In genomic region chr4:102535398-102536082, GRCh38 we compare ENCODE assay signal across 9 cellular contexts. TPM values are rescaled to one million over a fixed set of nuclear protein-coding genes. Genes with fewer than 3 reads are reported as not detected.
DNase-seq lines count a peak whose midpoint lies in the region; ATAC-seq and TF ChIP-seq lines count a peak whose summit lies in the region.
"Had no signal": no experiment of that assay in that cellular context is flagged by ENCODE, and none has a peak within 500 bp of the region (broad histone marks: within the 10 kb centered on the region; RNA-seq: fewer than 3 reads in every experiment).

No MANE protein-coding gene starts in this region.

- peaks cover 3% of the 10 kb centered on the region for H3K4me1 Mint-ChIP-seq in progenitor cell of endocrine pancreas (ENCODE audit: low read depth)

- H3K27ac Mint-ChIP-seq in progenitor cell of endocrine pancreas, result no peak overlapping the region

- no peak overlapping the region for H3K4me3 Mint-ChIP-seq in progenitor cell of endocrine pancreas (ENCODE audit: low read depth)

- peaks cover 2% of the 10 kb centered on the region for H3K36me3 Mint-ChIP-seq in progenitor cell of endocrine pancreas (ENCODE audit: insufficient read depth)

- peak; percentile 37 for DNase-seq in GM03348 (ENCODE audit: low spot score)
- DNase-seq in HS-5 (ENCODE audit: low read depth), result peak; percentile 26
- DNase-seq in fibroblast of gingiva (ENCODE audit: low read depth), result peak; percentile 12
- no peak for DNase-seq in T1000 (lab: John Stamatoyannopoulos, UW)
- DNase-seq in progenitor cell of endocrine pancreas (ENCODE audit: low spot score, unreplicated experiment), result no peak
- DNase-seq in hippocampal formation (lab: John Stamatoyannopoulos, UW), result no peak
- DNase-seq in Ammon's horn (ENCODE audit: low spot score), result no peak
- DNase-seq: T-helper 9 cell had no signal

- H3K9me3 Mint-ChIP-seq in progenitor cell of endocrine pancreas (ENCODE audit: low read depth), result no peaks in the 10 kb centered on the region

- no peaks in the 10 kb centered on the region for H3K27me3 Mint-ChIP-seq in progenitor cell of endocrine pancreas

- TF ChIP-seq CTCF in progenitor cell of endocrine pancreas (IDR thresholded peaks at IDR 0.05; ENCODE audit: unreplicated experiment), result no peak

- ATAC-seq in GM21526 (IDR thresholded peaks at IDR 0.05; ENCODE audit: low FRiP score, unreplicated experiment), result peak; percentile 71

RNA-seq across cellular contexts. Expression of gene NFKB1, which starts 34.4 kb away (rescaled TPM):
- 25.1 and 27.6 TPM in 2 replicates for total RNA-seq in progenitor cell of endocrine pancreas

Comparison
In these comparisons a context has a peak if more than half of its experiments do, and no peak if none do; other contexts are left out.
1. DNase-seq: peak in GM03348 (single experiment), HS-5 (single experiment) and fibroblast of gingiva (single experiment); none in T1000 (single experiment), progenitor cell of endocrine pancreas (single experiment), hippocampal formation (0 of 2) and Ammon's horn (single experiment).